1 cellular context compared by ENCODE assay signal in the genomic region with DNA sequence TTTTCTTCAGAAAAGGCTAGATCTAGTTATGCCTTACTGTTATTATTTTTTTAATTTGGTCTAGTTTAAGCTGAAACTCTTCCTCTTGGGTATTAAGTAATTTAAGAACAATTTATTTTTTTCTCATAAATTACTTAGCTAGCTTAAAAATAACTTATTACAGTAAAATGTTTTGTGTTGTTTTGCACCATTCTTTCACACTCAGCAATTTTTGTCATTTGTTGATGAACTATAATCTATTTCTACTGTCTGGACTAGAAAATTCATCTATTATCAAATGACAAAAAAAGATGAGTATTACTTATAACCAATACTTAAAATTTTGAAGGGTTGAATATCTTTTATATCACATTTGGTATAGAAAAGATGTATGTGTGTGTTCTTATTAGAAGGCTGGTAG.
TF ChIP-seq lines count a peak whose summit lies in the region.

No MANE protein-coding gene starts in this region.

TF ChIP-seq in IMR-90, 13 proteins besides CTCF, POLR2A, EP300 and RAD21:
- TF ChIP-seq, protein P1, sequence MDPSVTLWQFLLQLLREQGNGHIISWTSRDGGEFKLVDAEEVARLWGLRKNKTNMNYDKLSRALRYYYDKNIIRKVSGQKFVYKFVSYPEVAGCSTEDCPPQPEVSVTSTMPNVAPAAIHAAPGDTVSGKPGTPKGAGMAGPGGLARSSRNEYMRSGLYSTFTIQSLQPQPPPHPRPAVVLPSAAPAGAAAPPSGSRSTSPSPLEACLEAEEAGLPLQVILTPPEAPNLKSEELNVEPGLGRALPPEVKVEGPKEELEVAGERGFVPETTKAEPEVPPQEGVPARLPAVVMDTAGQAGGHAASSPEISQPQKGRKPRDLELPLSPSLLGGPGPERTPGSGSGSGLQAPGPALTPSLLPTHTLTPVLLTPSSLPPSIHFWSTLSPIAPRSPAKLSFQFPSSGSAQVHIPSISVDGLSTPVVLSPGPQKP (IDR thresholded peaks at IDR 0.05; ENCODE audit: borderline replicate concordance, low read depth, low read length) = no peak
- TF ChIP-seq RFX5 (IDR thresholded peaks at IDR 0.05; ENCODE audit: low read depth, low read length) (no peak), RCOR1 (IDR thresholded peaks at IDR 0.05; ENCODE audit: insufficient replicate concordance, low read length) (no peak), CEBPB (IDR thresholded peaks at IDR 0.05; ENCODE audit: low read depth, low read length) (no peak), MAZ (IDR thresholded peaks at IDR 0.05; ENCODE audit: borderline replicate concordance, low read depth, low read length) (no peak), MXI1 (IDR thresholded peaks at IDR 0.05; ENCODE audit: borderline replicate concordance, low read depth, low read length) (no peak), MAFK (IDR thresholded peaks at IDR 0.05; ENCODE audit: low read depth, low read length) (peak; percentile 66)
- TF ChIP-seq, protein P2, sequence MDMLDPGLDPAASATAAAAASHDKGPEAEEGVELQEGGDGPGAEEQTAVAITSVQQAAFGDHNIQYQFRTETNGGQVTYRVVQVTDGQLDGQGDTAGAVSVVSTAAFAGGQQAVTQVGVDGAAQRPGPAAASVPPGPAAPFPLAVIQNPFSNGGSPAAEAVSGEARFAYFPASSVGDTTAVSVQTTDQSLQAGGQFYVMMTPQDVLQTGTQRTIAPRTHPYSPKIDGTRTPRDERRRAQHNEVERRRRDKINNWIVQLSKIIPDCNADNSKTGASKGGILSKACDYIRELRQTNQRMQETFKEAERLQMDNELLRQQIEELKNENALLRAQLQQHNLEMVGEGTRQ (IDR thresholded peaks at IDR 0.05; ENCODE audit: low read depth, low read length) = no peak
